Comparison of ENCODE assay signal across 8 cellular contexts in the genomic region with DNA sequence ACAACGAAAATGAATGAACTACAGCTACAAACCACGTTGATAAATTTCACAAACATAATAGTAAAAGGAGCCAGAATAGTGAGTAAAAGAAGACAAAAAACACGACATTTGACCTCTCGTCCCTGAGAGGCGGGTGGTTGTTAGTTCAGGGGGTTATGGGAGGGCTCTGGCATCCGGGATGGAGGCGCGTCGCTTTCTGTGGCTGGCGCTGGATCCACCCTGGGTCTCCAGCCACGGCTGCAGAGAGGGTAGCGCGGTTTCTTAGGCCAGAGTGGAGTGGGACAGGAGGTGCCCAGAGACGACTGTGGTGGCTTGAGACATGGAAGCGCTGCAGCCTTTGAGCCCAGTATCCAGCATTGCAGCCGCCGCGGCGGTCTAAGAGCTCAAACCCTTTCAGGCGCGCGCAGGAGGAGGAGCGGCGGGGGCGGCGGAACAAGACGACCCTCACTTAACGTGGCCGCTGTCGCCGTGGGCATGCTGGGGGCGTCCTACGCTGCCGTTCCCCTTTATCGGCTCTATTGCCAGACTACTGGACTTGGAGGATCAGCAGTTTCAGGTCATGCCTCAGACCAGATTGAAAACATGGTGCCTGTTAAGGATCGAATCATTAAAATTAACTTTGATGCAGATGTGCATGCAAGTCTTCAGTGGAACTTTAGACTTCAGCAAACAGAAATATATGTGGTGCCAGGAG. TPM values are rescaled to one million over a fixed set of nuclear protein-coding genes. Genes with fewer than 3 reads are reported as not detected.
DNase-seq lines count a peak whose midpoint lies in the region; ATAC-seq lines count a peak whose summit lies in the region.

No MANE protein-coding gene starts in this region.

- peak overlapping the region; percentile 75 for H3K4me3 Mint-ChIP-seq in T-helper 2 cell treated with Interferon-gamma antibody and Interleukin-4, amounts not matched to agents 5 μg/mL and 100 μg/mL, for 36 hours
- peak overlapping the region; percentile 67 for H3K4me3 Mint-ChIP-seq in activated CD8-positive, alpha-beta T cell treated with anti-CD3 and anti-CD28 coated beads, Interleukin-2, amount 10 ng/mL, durations not matched to agents 7 days and 5 days
- H3K4me3 Mint-ChIP-seq in stimulated activated naive CD8-positive, alpha-beta T cell treated with anti-CD3 and anti-CD28 coated beads, Interleukin-15, Interleukin-2, amounts not matched to agents 100 ng/mL and 50 ng/mL, for 24 hours = peak overlapping the region; percentile 79

- H3K27me3 ChIP-seq in iPS DF 6.9 (ENCODE audit: control insufficient read depth, insufficient read depth, low read length) = no peaks in the 10 kb centered on the region

- no CpG with 5 or more reads among the region's 36 CpGs for WGBS in iPS DF 6.9 (ENCODE audit: insufficient coverage, insufficient read length)

- peak overlapping the region; percentile 60; the same call in 1 of the 2 replicates for H3K4me3 ChIP-seq in iPS DF 6.9 (ENCODE audit: low read length)

- H3K36me3 ChIP-seq in iPS DF 6.9 (ENCODE audit: control insufficient read depth, insufficient read depth, low read length) = no peaks in the 10 kb centered on the region

- no peak for DNase-seq in T-helper 2 cell treated with Interferon-gamma antibody and Interleukin-4, amounts not matched to agents 5 μg/mL and 100 μg/mL, for 36 hours (ENCODE audit: low spot score)
- no peak for DNase-seq in T-helper 2 cell
- DNase-seq in activated CD8-positive, alpha-beta T cell treated with anti-CD3 and anti-CD28 coated beads, Interleukin-2, amount 10 ng/mL, durations not matched to agents 7 days and 5 days = peak; percentile 32
- no peak for DNase-seq in iPS DF 6.9 (ENCODE audit: low read depth, low spot score)
- DNase-seq in mucosa of gallbladder (ENCODE audit: low spot score) = no peak
- DNase-seq in activated effector memory CD4-positive, alpha-beta T cell treated with Interleukin-2 at 50 U/mL for 16 hours = no peak
- DNase-seq in foreskin melanocyte = no peak

- H3K27me3 Mint-ChIP-seq in T-helper 2 cell treated with Interferon-gamma antibody and Interleukin-4, amounts not matched to agents 5 μg/mL and 100 μg/mL, for 36 hours (ENCODE audit: low read depth) = peaks cover 52% of the 10 kb centered on the region
- peaks cover 2% of the 10 kb centered on the region for H3K27me3 Mint-ChIP-seq in activated CD8-positive, alpha-beta T cell treated with anti-CD3 and anti-CD28 coated beads, Interleukin-2, amount 10 ng/mL, durations not matched to agents 7 days and 5 days (ENCODE audit: low read depth)
- peaks cover 44% of the 10 kb centered on the region for H3K27me3 Mint-ChIP-seq in stimulated activated naive CD8-positive, alpha-beta T cell treated with anti-CD3 and anti-CD28 coated beads, Interleukin-15, Interleukin-2, amounts not matched to agents 100 ng/mL and 50 ng/mL, for 24 hours

- no peak for ATAC-seq in activated CD8-positive, alpha-beta T cell treated with anti-CD3 and anti-CD28 coated beads, Interleukin-2, amount 10 ng/mL, durations not matched to agents 7 days and 5 days

- H3K27ac Mint-ChIP-seq in T-helper 2 cell treated with Interferon-gamma antibody and Interleukin-4, amounts not matched to agents 5 μg/mL and 100 μg/mL, for 36 hours = no peak overlapping the region
- peak overlapping the region; percentile 0 for H3K27ac Mint-ChIP-seq in activated CD8-positive, alpha-beta T cell treated with anti-CD3 and anti-CD28 coated beads, Interleukin-2, amount 10 ng/mL, durations not matched to agents 7 days and 5 days
- H3K27ac Mint-ChIP-seq in stimulated activated naive CD8-positive, alpha-beta T cell treated with anti-CD3 and anti-CD28 coated beads, Interleukin-15, Interleukin-2, amounts not matched to agents 100 ng/mL and 50 ng/mL, for 24 hours = peak overlapping the region; percentile 21

- POLR2A ChIA-PET in activated CD8-positive, alpha-beta T cell treated with anti-CD3 and anti-CD28 coated beads, Interleukin-2, amount 10 ng/mL, durations not matched to agents 7 days and 5 days (lab: Charles Lee) = no interaction called here

- H3K9me3 Mint-ChIP-seq in T-helper 2 cell treated with Interferon-gamma antibody and Interleukin-4, amounts not matched to agents 5 μg/mL and 100 μg/mL, for 36 hours = peaks cover 28% of the 10 kb centered on the region
- peaks cover 21% of the 10 kb centered on the region for H3K9me3 Mint-ChIP-seq in activated CD8-positive, alpha-beta T cell treated with anti-CD3 and anti-CD28 coated beads, Interleukin-2, amount 10 ng/mL, durations not matched to agents 7 days and 5 days (ENCODE audit: insufficient read depth)
- H3K9me3 Mint-ChIP-seq in stimulated activated naive CD8-positive, alpha-beta T cell treated with anti-CD3 and anti-CD28 coated beads, Interleukin-15, Interleukin-2, amounts not matched to agents 100 ng/mL and 50 ng/mL, for 24 hours = peaks cover 8% of the 10 kb centered on the region

- peaks cover 7% of the 10 kb centered on the region for H3K36me3 Mint-ChIP-seq in T-helper 2 cell treated with Interferon-gamma antibody and Interleukin-4, amounts not matched to agents 5 μg/mL and 100 μg/mL, for 36 hours (ENCODE audit: low read depth)
- peaks cover 30% of the 10 kb centered on the region for H3K36me3 Mint-ChIP-seq in activated CD8-positive, alpha-beta T cell treated with anti-CD3 and anti-CD28 coated beads, Interleukin-2, amount 10 ng/mL, durations not matched to agents 7 days and 5 days (ENCODE audit: low read depth)
- peaks cover 19% of the 10 kb centered on the region for H3K36me3 Mint-ChIP-seq in stimulated activated naive CD8-positive, alpha-beta T cell treated with anti-CD3 and anti-CD28 coated beads, Interleukin-15, Interleukin-2, amounts not matched to agents 100 ng/mL and 50 ng/mL, for 24 hours (ENCODE audit: low read depth)

- no peaks in the 10 kb centered on the region for H3K9me3 ChIP-seq in iPS DF 6.9 (ENCODE audit: control insufficient read depth, insufficient read depth, low read length)

- no peaks in the 10 kb centered on the region for H3K4me1 ChIP-seq in iPS DF 6.9 (ENCODE audit: control insufficient read depth, insufficient read depth, low read length)

- peaks cover 31% of the 10 kb centered on the region for H3K4me1 Mint-ChIP-seq in T-helper 2 cell treated with Interferon-gamma antibody and Interleukin-4, amounts not matched to agents 5 μg/mL and 100 μg/mL, for 36 hours (ENCODE audit: low read depth)
- peaks cover 54% of the 10 kb centered on the region for H3K4me1 Mint-ChIP-seq in activated CD8-positive, alpha-beta T cell treated with anti-CD3 and anti-CD28 coated beads, Interleukin-2, amount 10 ng/mL, durations not matched to agents 7 days and 5 days (ENCODE audit: low read depth)
- peaks cover 36% of the 10 kb centered on the region for H3K4me1 Mint-ChIP-seq in stimulated activated naive CD8-positive, alpha-beta T cell treated with anti-CD3 and anti-CD28 coated beads, Interleukin-15, Interleukin-2, amounts not matched to agents 100 ng/mL and 50 ng/mL, for 24 hours (ENCODE audit: low read depth)

- no peak overlapping the region for H3K27ac ChIP-seq in iPS DF 6.9 (ENCODE audit: low read length)

- CTCF ChIA-PET in activated CD8-positive, alpha-beta T cell treated with anti-CD3 and anti-CD28 coated beads, Interleukin-2, amount 10 ng/mL, durations not matched to agents 7 days and 5 days (lab: Charles Lee) = interaction anchor here (2.3 kb wide), 1 partner anchor 96 kb away, joined by 4 read pairs; no protein-coding TSS in a partner anchor

RNA-seq across cellular contexts. Expression of a gene that starts 3.7 kb away (rescaled TPM):
- under 1 TPM; 0.79 to 0.83 TPM for total RNA-seq in activated CD8-positive, alpha-beta T cell treated with anti-CD3 and anti-CD28 coated beads, Interleukin-2, amount 10 ng/mL, durations not matched to agents 7 days and 5 days
- total RNA-seq in mucosa of gallbladder = 3.8 TPM

RNA-seq across cellular contexts. Expression of a gene that starts 47.4 kb away (rescaled TPM):
- 10 to 100 TPM; 10.8 to 11.4 TPM for total RNA-seq in activated CD8-positive, alpha-beta T cell treated with anti-CD3 and anti-CD28 coated beads, Interleukin-2, amount 10 ng/mL, durations not matched to agents 7 days and 5 days
- total RNA-seq in mucosa of gallbladder = 5.8 TPM
